16 cellular contexts compared by ENCODE assay signal in genomic region chr11:44731685-44732411, GRCh38. TPM values are rescaled to one million over a fixed set of nuclear protein-coding genes. Genes with fewer than 3 reads are reported as not detected.
DNase-seq lines count a peak whose midpoint lies in the region; ATAC-seq and TF ChIP-seq lines count a peak whose summit lies in the region.
"Had no signal": no experiment of that assay in that cellular context is flagged by ENCODE, and none has a peak within 500 bp of the region (broad histone marks: within the 10 kb centered on the region; RNA-seq: fewer than 3 reads in every experiment).

No MANE protein-coding gene starts in this region.

- H3K9me3 Mint-ChIP-seq in neural crest cell: no peaks in the 10 kb centered on the region

- TF ChIP-seq CTCF in BE2C (IDR thresholded peaks at IDR 0.05; ENCODE audit: low read depth, low read length): no peak
- no peak for TF ChIP-seq CTCF in esophagus muscularis mucosa (IDR thresholded peaks at IDR 0.05)
- TF ChIP-seq CTCF in neural crest cell (conservative IDR thresholded peaks at IDR 0.05): no peak
- no peak for TF ChIP-seq CTCF in lower leg skin (IDR thresholded peaks at IDR 0.05)

- peaks cover 13% of the 10 kb centered on the region for H3K4me1 ChIP-seq in BE2C
- H3K4me1 ChIP-seq in esophagus muscularis mucosa: peaks cover 61 to 95% (median 93%) of the 10 kb centered on the region in 4 donors

- H3K4me3 ChIP-seq in BE2C (ENCODE audit: low read depth, low read length) (no peak overlapping the region), esophagus muscularis mucosa (no peak overlapping the region), lower leg skin (ENCODE audit: low read depth, poor library complexity, severe bottlenecking) (no peak overlapping the region)

- peak overlapping the region; percentile 88 to 93 (median 88) for H3K27ac ChIP-seq in esophagus muscularis mucosa (replicated peaks in 1 of 4)
- H3K27ac ChIP-seq: epithelial cell of prostate, VCaP had no signal

- H3K4me1 Mint-ChIP-seq in neural crest cell: peaks cover 76% of the 10 kb centered on the region

- WGBS in esophagus muscularis mucosa: 33% methylated on average over 11 of the region's 11 CpGs
- 40 to 50% methylated on average over 11 of the region's 11 CpGs for WGBS in lower leg skin, 2 donors

- ATAC-seq in HG03520 (IDR thresholded peaks at IDR 0.05; ENCODE audit: unreplicated experiment): no peak
- no peak for ATAC-seq in GM19395 (IDR thresholded peaks at IDR 0.05; ENCODE audit: unreplicated experiment)
- ATAC-seq: activated CD8-positive, alpha-beta T cell treated with anti-CD3 and anti-CD28 coated beads, Interleukin-2, amount 10 ng/mL, durations not matched to agents 7 days and 5 days; left colon; naive thymus-derived CD4-positive, alpha-beta T cell had no signal

- H3K27me3 ChIP-seq in BE2C (no peaks in the 10 kb centered on the region), esophagus muscularis mucosa (no peaks in the 10 kb centered on the region)

- H3K9me3 ChIP-seq in BE2C: no peaks in the 10 kb centered on the region
- H3K9me3 ChIP-seq in esophagus muscularis mucosa: no peaks in the 10 kb centered on the region

- no peaks in the 10 kb centered on the region for H3K27me3 Mint-ChIP-seq in neural crest cell (ENCODE audit: low read depth)

- TF ChIP-seq EP300 in esophagus muscularis mucosa (IDR thresholded peaks at IDR 0.05): no peak

- H3K27ac Mint-ChIP-seq in neural crest cell (ENCODE audit: unreplicated experiment): peak overlapping the region; percentile 53
- H3K27ac Mint-ChIP-seq: activated CD8-positive, alpha-beta T cell treated with anti-CD3 and anti-CD28 coated beads, Interleukin-2, amount 10 ng/mL, durations not matched to agents 7 days and 5 days had no signal

- TF ChIP-seq POLR2A in esophagus muscularis mucosa (IDR thresholded peaks at IDR 0.05; ENCODE audit: low read depth): no peak
- no peak for TF ChIP-seq POLR2A in lower leg skin (IDR thresholded peaks at IDR 0.05)

- no peaks in the 10 kb centered on the region for H3K36me3 Mint-ChIP-seq in neural crest cell (ENCODE audit: low read depth)

- H3K4me3 Mint-ChIP-seq in neural crest cell: peak overlapping the region; percentile 68
- H3K4me3 Mint-ChIP-seq: activated CD8-positive, alpha-beta T cell treated with anti-CD3 and anti-CD28 coated beads, Interleukin-2, amount 10 ng/mL, durations not matched to agents 7 days and 5 days had no signal

- peak; percentile 61 for DNase-seq in BE2C
- peak; percentile 80 for DNase-seq in NCI-H82 (lab: John Stamatoyannopoulos, UW)
- no peak for DNase-seq in esophagus muscularis mucosa (ENCODE audit: extremely low spot score)
- no peak for DNase-seq in neural crest cell (ENCODE audit: low read depth, low spot score)
- no peak for DNase-seq in lower leg skin (ENCODE audit: low spot score in 2 of 2)
- DNase-seq in T-helper 9 cell: no peak
- DNase-seq: activated CD8-positive, alpha-beta T cell treated with anti-CD3 and anti-CD28 coated beads, Interleukin-2, amount 10 ng/mL, durations not matched to agents 7 days and 5 days; AML-193; hypothalamus; naive thymus-derived CD4-positive, alpha-beta T cell had no signal

- H3K36me3 ChIP-seq in BE2C (no peaks in the 10 kb centered on the region), esophagus muscularis mucosa (no peaks in the 10 kb centered on the region)

- intact Hi-C loops in esophagus muscularis mucosa (cut with DNase I) (no loop called here), lower leg skin (cut with DNase I; ENCODE audit: low total_unique reads) (no loop called here)

RNA-seq across cellular contexts. Expression of gene TSPAN18, which starts 5.1 kb away (rescaled TPM):
- 12.5 TPM for polyA plus RNA-seq in BE2C (2012; ENCODE audit: insufficient read depth, insufficient read length, low read depth)
- total RNA-seq in esophagus muscularis mucosa (10 to 100 TPM; 27.7 to 70.1 (median 50.2) TPM), neural crest cell (116 and 125 TPM in 2 replicates), lower leg skin (1 to 10 TPM in 2 of 4 donors, under 1 TPM in 2; 0.95 to 4.5 (median 2.3) TPM)
- total RNA-seq: SK-MEL-5 had no signal

Comparison
In these comparisons a context has a peak if more than half of its experiments do, and no peak if none do; other contexts are left out.
1. DNase-seq: peak in BE2C (single experiment) and NCI-H82 (single experiment); none in esophagus muscularis mucosa (single experiment), neural crest cell (single experiment), lower leg skin (0 of 2) and T-helper 9 cell (single experiment).
2. RNA of gene TSPAN18, which starts 5.1 kb away (total RNA-seq): 116 to 125 TPM in neural crest cell and 27.7 to 70.1 TPM in esophagus muscularis mucosa; 0.95 to 4.5 TPM in lower leg skin; every median in the first group is over 4 times any median in the second.